ENCODE assay signal across 18 cellular contexts in the genomic region with DNA sequence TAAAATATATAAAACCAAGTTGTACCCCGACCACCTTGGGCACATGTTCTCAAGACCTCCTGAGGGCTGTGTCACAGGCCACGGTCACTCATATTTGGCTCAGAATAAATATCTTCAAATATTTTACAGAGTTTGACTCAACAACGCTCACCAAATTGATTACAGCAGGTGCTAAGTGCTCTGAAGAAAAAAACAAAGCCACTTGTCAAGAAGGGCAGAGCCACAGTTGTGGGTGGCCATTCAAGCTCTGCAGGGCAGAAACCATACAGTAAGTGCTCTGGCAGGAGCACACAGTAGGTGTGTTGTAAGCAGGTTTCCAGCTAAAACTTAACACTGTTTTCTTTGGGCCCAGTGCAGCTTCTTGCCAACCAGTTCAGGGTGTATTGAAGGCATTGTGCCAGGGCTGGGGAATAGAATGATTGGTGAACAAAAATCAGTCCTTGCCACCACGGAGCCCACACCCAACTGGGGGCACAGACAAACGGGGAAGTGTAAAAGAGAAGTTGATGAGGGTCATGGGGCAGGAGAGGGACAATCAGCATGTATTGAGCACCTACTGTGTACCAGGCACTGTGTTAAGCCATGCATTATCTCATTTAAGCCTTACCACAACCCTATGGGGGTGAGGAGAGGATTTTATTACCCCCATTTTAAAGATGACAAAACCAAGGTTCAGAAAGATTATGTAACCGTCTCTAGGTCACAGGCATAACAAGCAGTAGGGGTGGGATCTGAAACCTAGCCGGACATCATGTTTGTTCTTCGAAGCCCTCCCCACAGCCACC. TPM values are rescaled to one million over a fixed set of nuclear protein-coding genes. Genes with fewer than 3 reads are reported as not detected.
DNase-seq lines count a peak whose midpoint lies in the region; ATAC-seq and TF ChIP-seq lines count a peak whose summit lies in the region.
"Had no signal": no experiment of that assay in that cellular context is flagged by ENCODE, and none has a peak within 500 bp of the region (broad histone marks: within the 10 kb centered on the region; RNA-seq: fewer than 3 reads in every experiment).

No MANE protein-coding gene starts in this region.

- no peaks in the 10 kb centered on the region for H3K9me3 Mint-ChIP-seq in CD4-positive, alpha-beta T cell
- H3K9me3 Mint-ChIP-seq in immature natural killer cell = no peaks in the 10 kb centered on the region
- peaks cover 0 to 8% of the 10 kb centered on the region in 2 donors for H3K9me3 Mint-ChIP-seq in activated naive CD4-positive, alpha-beta T cell treated with anti-CD3 and anti-CD28 coated beads, Interleukin-2, amount 50 U/mL, for 72 hours

- POLR2A ChIA-PET in CD4-positive, alpha-beta T cell (lab: Charles Lee) = interaction anchor here (0.6 kb wide), 1 partner anchor 87 kb away, joined by 3 read pairs; no protein-coding TSS in a partner anchor
- POLR2A ChIA-PET in RWPE1 (lab: Yijun Ruan, JAX; ENCODE audit: low non-redundant PET) = no interaction called here

- H3K36me3 ChIP-seq in NT2/D1 (ENCODE audit: insufficient read depth, insufficient read length, low read length) = peaks cover 23% of the 10 kb centered on the region
- H3K36me3 ChIP-seq in prostate gland = no peaks in the 10 kb centered on the region
- H3K36me3 ChIP-seq: gastrocnemius medialis, left lung had no signal

- no peaks in the 10 kb centered on the region for H3K27me3 ChIP-seq in CD4-positive, alpha-beta T cell (ENCODE audit: control insufficient read depth, insufficient read depth, low read length)
- H3K27me3 ChIP-seq in NT2/D1 (ENCODE audit: insufficient read depth, insufficient read length) (no peaks in the 10 kb centered on the region), prostate gland (replicated peaks; ENCODE audit: insufficient read depth) (no peaks in the 10 kb centered on the region)
- H3K27me3 ChIP-seq: gastrocnemius medialis, left lung had no signal

- no peaks in the 10 kb centered on the region for H3K27me3 Mint-ChIP-seq in CD4-positive, alpha-beta T cell
- peaks cover 0 to 2% (median 0%) of the 10 kb centered on the region in 3 donors for H3K27me3 Mint-ChIP-seq in immature natural killer cell (ENCODE audit: low read depth in 3 of 3)
- H3K27me3 Mint-ChIP-seq: activated CD4-positive, alpha-beta T cell treated with anti-CD3 and anti-CD28 coated beads for 36 hours had no signal

- no peaks in the 10 kb centered on the region for H3K9me3 ChIP-seq in CD4-positive, alpha-beta T cell (ENCODE audit: control insufficient read depth, low read length)
- H3K9me3 ChIP-seq in NT2/D1 (ENCODE audit: insufficient read depth, low read length) (no peaks in the 10 kb centered on the region), prostate gland (no peaks in the 10 kb centered on the region)
- H3K9me3 ChIP-seq: gastrocnemius medialis, left lung had no signal

- H3K4me1 Mint-ChIP-seq in CD4-positive, alpha-beta T cell (ENCODE audit: low read depth) = peaks cover 91% of the 10 kb centered on the region
- H3K4me1 Mint-ChIP-seq in immature natural killer cell = peaks cover 94 to 98% of the 10 kb centered on the region in 2 donors

- no peak for ATAC-seq in CD4-positive, alpha-beta T cell (ENCODE audit: poor library complexity)
- no peak for ATAC-seq in activated naive CD4-positive, alpha-beta T cell treated with anti-CD3 and anti-CD28 coated beads, Interleukin-2, amount 50 U/mL, for 72 hours
- ATAC-seq: activated CD4-positive, alpha-beta T cell treated with anti-CD3 and anti-CD28 coated beads for 36 hours; gastrocnemius medialis; GM12878; left lung had no signal

- H3K27ac ChIP-seq in CD4-positive, alpha-beta T cell (ENCODE audit: low read depth, low read length) = no peak overlapping the region
- peak overlapping the region; percentile 15 to 17 for H3K27ac ChIP-seq in prostate gland
- H3K27ac ChIP-seq in RWPE1 = no peak overlapping the region
- H3K27ac ChIP-seq: gastrocnemius medialis, SK-N-MC had no signal

- no peak for TF ChIP-seq CTCF in CD4-positive, alpha-beta T cell (IDR thresholded peaks at IDR 0.05)
- TF ChIP-seq CTCF in prostate gland (IDR thresholded peaks at IDR 0.05) (no peak), RWPE1 (conservative IDR thresholded peaks at IDR 0.05; ENCODE audit: low read depth) (no peak)

- no peak overlapping the region for H3K4me3 Mint-ChIP-seq in CD4-positive, alpha-beta T cell
- peak overlapping the region in 3 of 5 donors; percentile 1 to 41 (median 6) for H3K4me3 Mint-ChIP-seq in immature natural killer cell
- H3K4me3 Mint-ChIP-seq: activated CD4-positive, alpha-beta T cell treated with anti-CD3 and anti-CD28 coated beads for 36 hours had no signal

- peak overlapping the region; percentile 68 for H3K9ac ChIP-seq in NT2/D1 (ENCODE audit: insufficient read length, low read depth)

- H3K4me3 ChIP-seq in NT2/D1 (ENCODE audit: insufficient read length, low read depth) (no peak overlapping the region), prostate gland (no peak overlapping the region)
- H3K4me3 ChIP-seq: gastrocnemius medialis, GM12878, left lung, SK-N-MC had no signal

- WGBS in prostate gland = 72% methylated on average over 8 of the region's 8 CpGs

- intact Hi-C loops in CD4-positive, alpha-beta T cell (cut with DNase I, micrococcal nuclease) = loop anchor here in 1 of 2 experiments (2.0 kb wide), 1 partner anchor 16 kb away; no protein-coding TSS in a partner anchor
- intact Hi-C loops in prostate gland (cut with DNase I) = no loop called here

- H3K27ac Mint-ChIP-seq in CD4-positive, alpha-beta T cell = peak overlapping the region; percentile 75
- H3K27ac Mint-ChIP-seq in immature natural killer cell = peak overlapping the region; percentile 45 to 83 (median 65)
- peak overlapping the region in 1 of 2 donors; percentile 6 for H3K27ac Mint-ChIP-seq in activated naive CD4-positive, alpha-beta T cell treated with anti-CD3 and anti-CD28 coated beads, Interleukin-2, amount 50 U/mL, for 72 hours
- H3K27ac Mint-ChIP-seq: activated CD4-positive, alpha-beta T cell treated with anti-CD3 and anti-CD28 coated beads for 36 hours had no signal

- CTCF ChIA-PET in CD4-positive, alpha-beta T cell (lab: Charles Lee) = interaction anchor here (1.3 kb wide), 1 partner anchor 19 kb away, joined by 4 read pairs; no protein-coding TSS in a partner anchor
- CTCF ChIA-PET in RWPE1 (lab: Yijun Ruan, JAX) = no interaction called here

- TF ChIP-seq POLR2A in prostate gland (IDR thresholded peaks at IDR 0.05) = no peak

- H3K4me1 ChIP-seq in NT2/D1 (ENCODE audit: insufficient read depth, insufficient read length) (peaks cover 24% of the 10 kb centered on the region), prostate gland (replicated peaks) (peaks cover 32% of the 10 kb centered on the region)

- no peak for DNase-seq in CD4-positive, alpha-beta T cell
- DNase-seq in NT2/D1 (ENCODE audit: low read depth, low spot score) (no peak), immature natural killer cell (no peak), prostate gland (ENCODE audit: low spot score) (no peak), NCI-H1930 (lab: John Stamatoyannopoulos, UW) (no peak), dermis blood vessel endothelial cell (no peak), RWPE1 (ENCODE audit: low spot score) (no peak)
- DNase-seq in activated naive CD4-positive, alpha-beta T cell treated with anti-CD3 and anti-CD28 coated beads, Interleukin-2, amount 50 U/mL, for 72 hours (ENCODE audit: low spot score in 2 of 2) = no peak
- DNase-seq: activated CD4-positive, alpha-beta T cell treated with anti-CD3 and anti-CD28 coated beads for 36 hours; activated CD8-positive, alpha-beta memory T cell treated with anti-CD3 and anti-CD28 coated beads, Interleukin-2, amount 50 U/mL, for 4 hours; activated naive CD4-positive, alpha-beta T cell; gastrocnemius medialis; left lung; NCI-H2029 treated with DMSO at 0.1 percent for 48 hours; OCI-M1; T-helper 9 cell had no signal

- H3K36me3 Mint-ChIP-seq in CD4-positive, alpha-beta T cell (ENCODE audit: low read depth) = peaks cover 13% of the 10 kb centered on the region
- H3K36me3 Mint-ChIP-seq in immature natural killer cell = peaks cover 0 to 4% (median 0%) of the 10 kb centered on the region in 3 donors
- peaks cover 0 to 23% of the 10 kb centered on the region in 2 donors for H3K36me3 Mint-ChIP-seq in activated naive CD4-positive, alpha-beta T cell treated with anti-CD3 and anti-CD28 coated beads, Interleukin-2, amount 50 U/mL, for 72 hours

RNA-seq across cellular contexts. Expression of a gene that starts 18.2 kb away (rescaled TPM):
- 10 to 100 TPM; 26.7 to 27.8 TPM for total RNA-seq in CD4-positive, alpha-beta T cell
- 10 to 100 TPM; 28.7 to 51.1 (median 41.5) TPM for polyA plus RNA-seq in immature natural killer cell
- total RNA-seq in prostate gland (10 to 100 TPM; 31.9 to 64.7 TPM), dermis blood vessel endothelial cell (223 and 280 TPM in 2 replicates)
- 10 to 100 TPM; 11.5 to 28.9 TPM for total RNA-seq in activated naive CD4-positive, alpha-beta T cell treated with anti-CD3 and anti-CD28 coated beads, Interleukin-2, amount 50 U/mL, for 72 hours

Comparison
In these comparisons a context has a peak if more than half of its experiments do, and no peak if none do; other contexts are left out.
1. H3K27ac ChIP-seq: peak in prostate gland (2 of 2); none in CD4-positive, alpha-beta T cell (single experiment) and RWPE1 (single experiment).